ENCODE assay signal across 9 cellular contexts in the genomic region with DNA sequence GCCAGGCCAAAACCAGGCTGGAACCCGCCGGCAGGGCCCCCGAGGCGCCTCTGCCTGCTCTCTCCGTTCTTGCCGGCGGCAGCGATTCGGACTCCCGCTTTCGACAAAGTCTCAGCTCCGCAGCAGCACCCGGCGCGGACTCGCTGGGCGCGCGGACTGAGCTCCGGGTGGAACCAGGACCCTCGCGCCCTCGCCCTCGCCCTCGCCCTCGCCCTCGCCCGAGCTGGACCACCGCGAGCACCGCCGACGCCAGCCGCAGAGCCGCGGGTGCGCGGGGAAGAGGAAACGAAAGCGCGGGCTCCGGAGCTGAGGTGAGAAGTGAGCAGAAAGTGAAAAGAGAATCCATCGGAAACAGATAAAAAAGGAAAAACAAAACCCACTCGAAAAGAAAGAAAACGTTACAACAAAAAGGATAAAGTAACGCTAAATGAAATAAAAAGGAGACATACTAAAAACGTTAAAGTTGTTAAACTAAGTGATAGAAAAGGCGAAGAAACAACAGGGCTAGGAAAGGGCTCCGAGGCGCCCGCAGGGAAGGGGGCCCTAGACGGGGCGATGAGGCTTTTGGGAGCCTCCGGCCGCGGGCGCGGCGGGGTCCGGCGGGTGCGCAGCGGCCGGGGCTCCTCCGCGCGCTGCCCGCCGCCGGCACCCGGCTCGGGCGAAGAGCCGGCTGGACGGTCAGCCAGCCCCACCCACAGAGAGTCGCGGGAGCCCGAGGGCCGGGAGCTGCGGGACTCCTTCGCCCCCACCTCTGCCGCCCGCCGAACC.
DNase-seq lines count a peak whose midpoint lies in the region; ATAC-seq and TF ChIP-seq lines count a peak whose summit lies in the region.
"Had no signal": no experiment of that assay in that cellular context is flagged by ENCODE, and none has a peak within 500 bp of the region (broad histone marks: within the 10 kb centered on the region; RNA-seq: fewer than 3 reads in every experiment).

No MANE protein-coding gene starts in this region.

- H3K9me3 ChIP-seq in vagina, result no peaks in the 10 kb centered on the region

- no peak for TF ChIP-seq CTCF in brain (conservative IDR thresholded peaks at IDR 0.05)
- TF ChIP-seq CTCF in mesothelial cell of epicardium (IDR thresholded peaks at IDR 0.05; ENCODE audit: unreplicated experiment), result no peak
- no peak for TF ChIP-seq CTCF in vagina (IDR thresholded peaks at IDR 0.05)

- intact Hi-C loops in Right ventricle myocardium superior (cut with DNase I) (no loop called here), Right ventricle myocardium inferior (cut with DNase I) (no loop called here), vagina (cut with DNase I) (loop anchor here (5.0 kb wide), 1 partner anchor 48 kb away; no protein-coding TSS in a partner anchor)

- peak overlapping the region; percentile 15 to 49 for H3K4me3 ChIP-seq in vagina

- peak overlapping the region in 4 of 5 experiments; percentile 98 to 100 (median 100) for H3K27ac Mint-ChIP-seq in brain
- H3K27ac Mint-ChIP-seq in mesothelial cell of epicardium, result no peak overlapping the region

- H3K4me3 Mint-ChIP-seq in brain (peak overlapping the region; percentile 81 to 96 (median 89)), mesothelial cell of epicardium (peak overlapping the region; percentile 58)

- H3K9me3 Mint-ChIP-seq in brain (peaks cover 0 to 8% (median 3%) of the 10 kb centered on the region in 5 experiments), mesothelial cell of epicardium (no peaks in the 10 kb centered on the region)

- no peak for TF ChIP-seq POLR2A in vagina (IDR thresholded peaks at IDR 0.05)

- H3K36me3 Mint-ChIP-seq in brain, result no peaks in the 10 kb centered on the region
- no peaks in the 10 kb centered on the region for H3K36me3 Mint-ChIP-seq in mesothelial cell of epicardium

- DNase-seq in Right ventricle myocardium superior (peak; percentile 40), Right ventricle myocardium inferior (ENCODE audit: missing footprints) (no peak), mesothelial cell of epicardium (ENCODE audit: low spot score in 2 of 2, unreplicated experiment in 2 of 2) (no peak), vagina (ENCODE audit: extremely low spot score in 2 of 2) (no peak), AML-193 (lab: John Stamatoyannopoulos, UW) (no peak), NCI-H128 (lab: John Stamatoyannopoulos, UW; ENCODE audit: unreplicated experiment) (no peak), NCI-H2107 (lab: John Stamatoyannopoulos, UW) (no peak)
- DNase-seq: DND-41 had no signal

- no peak for ATAC-seq in Right ventricle myocardium superior (ENCODE audit: poor library complexity)
- no peak for ATAC-seq in Right ventricle myocardium inferior

- H3K4me1 ChIP-seq in vagina, result peaks cover 14% of the 10 kb centered on the region

- H3K27me3 ChIP-seq in vagina, result peaks cover 28% of the 10 kb centered on the region

- H3K27ac ChIP-seq in vagina, result no peak overlapping the region

- H3K4me1 Mint-ChIP-seq in brain (peaks cover 94% of the 10 kb centered on the region), mesothelial cell of epicardium (peaks cover 9% of the 10 kb centered on the region)

- no peaks in the 10 kb centered on the region for H3K36me3 ChIP-seq in vagina

- H3K27me3 Mint-ChIP-seq in brain, result peaks cover 53% of the 10 kb centered on the region
- H3K27me3 Mint-ChIP-seq in mesothelial cell of epicardium (ENCODE audit: low read depth), result peaks cover 98% of the 10 kb centered on the region
